Comparison of ENCODE assay signal across 8 cellular contexts in genomic region chr12:42286741-42287140, GRCh38.
"Had no signal": no experiment of that assay in that cellular context is flagged by ENCODE, and none has a peak within 500 bp of the region (broad histone marks: within the 10 kb centered on the region; RNA-seq: fewer than 3 reads in every experiment).

No MANE protein-coding gene starts in this region.

- H3K9me3 ChIP-seq: HAP-1 had no signal

- H3K4me3 Mint-ChIP-seq: H9, HFFc6 had no signal

- DNase-seq: GM23248, GOT3, H7, H9, HCEC 1CT, HFFc6 had no signal

- ATAC-seq: HCT116 had no signal

- H3K27ac Mint-ChIP-seq: H9, HFFc6 had no signal

- H2AFZ ChIP-seq: GM23248 had no signal

- H3K4me1 Mint-ChIP-seq: H9 had no signal

- H3K27ac ChIP-seq: GM23248 had no signal

- H3K9me3 Mint-ChIP-seq: H9, HFFc6 had no signal

- H3K36me3 ChIP-seq: HAP-1 had no signal

- H3K4me3 ChIP-seq: GM23248, HAP-1 had no signal
